8 cellular contexts compared by ENCODE assay signal in genomic region chr5:76403963-76404693, GRCh38. TPM values are rescaled to one million over a fixed set of nuclear protein-coding genes. Genes with fewer than 3 reads are reported as not detected.
DNase-seq lines count a peak whose midpoint lies in the region; ATAC-seq and TF ChIP-seq lines count a peak whose summit lies in the region.

No MANE protein-coding gene starts in this region.

- H3K36me3 ChIP-seq in osteoblast (ENCODE audit: insufficient read depth, low read length) (no peaks in the 10 kb centered on the region), thyroid gland (no peaks in the 10 kb centered on the region), SJCRH30 (no peaks in the 10 kb centered on the region)

- intact Hi-C loops in thyroid gland (cut with DNase I), result loop anchor here (10.0 kb wide), 1 partner anchor 131 kb away; no protein-coding TSS in a partner anchor

- TF ChIP-seq POLR2A in thyroid gland (IDR thresholded peaks at IDR 0.05), result peak in 1 of 2 donors; percentile 19

- ATAC-seq in GM19043 (IDR thresholded peaks at IDR 0.05; ENCODE audit: low read depth, unreplicated experiment) (peak; percentile 17), HG03571 (IDR thresholded peaks at IDR 0.05; ENCODE audit: unreplicated experiment) (peak; percentile 17)

- H3K9me3 ChIP-seq in osteoblast (ENCODE audit: low read depth, low read length) (no peaks in the 10 kb centered on the region), thyroid gland (no peaks in the 10 kb centered on the region), SJCRH30 (replicated peaks) (no peaks in the 10 kb centered on the region)

- peak overlapping the region; percentile 82 for H3K4me2 ChIP-seq in osteoblast (ENCODE audit: insufficient read depth, low read length)

- no peaks in the 10 kb centered on the region for H3K4me1 ChIP-seq in osteoblast (ENCODE audit: insufficient read depth, low read length)
- peaks cover 19 to 41% of the 10 kb centered on the region in 2 donors for H3K4me1 ChIP-seq in thyroid gland
- no peaks in the 10 kb centered on the region for H3K4me1 ChIP-seq in SJCRH30

- DNase-seq in activated CD4-positive, alpha-beta T cell treated with anti-CD3 and anti-CD28 coated beads, Interleukin-2, amount 50 U/mL, for 4 hours, result peak; percentile 63 to 65
- no peak for DNase-seq in epithelial cell of proximal tubule (ENCODE audit: low read depth)
- no peak for DNase-seq in osteoblast (ENCODE audit: insufficient read length, low spot score, missing footprints)
- peak; percentile 84 to 87 for DNase-seq in thyroid gland
- no peak for DNase-seq in kidney tubule cell (ENCODE audit: low spot score)
- no peak for DNase-seq in SJCRH30

- TF ChIP-seq CTCF in epithelial cell of proximal tubule (conservative IDR thresholded peaks at IDR 0.05; ENCODE audit: low read depth, low read length) (no peak), osteoblast (IDR thresholded peaks at IDR 0.05; ENCODE audit: extremely low read depth, low read depth, low read length) (no peak), thyroid gland (IDR thresholded peaks at IDR 0.05) (peak in 1 of 6 experiments; percentile 51)

- H2AFZ ChIP-seq in osteoblast (ENCODE audit: low read length), result no peak overlapping the region

- H3K27ac ChIP-seq in osteoblast (ENCODE audit: low read depth, low read length), result no peak overlapping the region
- H3K27ac ChIP-seq in thyroid gland, result peak overlapping the region; percentile 78 to 86 (median 85)
- no peak overlapping the region for H3K27ac ChIP-seq in SJCRH30

- no peaks in the 10 kb centered on the region for H3K79me2 ChIP-seq in osteoblast (ENCODE audit: insufficient read depth, low read length)

- WGBS in thyroid gland, 2 donors, result 11 to 19% methylated on average over 16 to 20 of the region's 32 CpGs

- no peaks in the 10 kb centered on the region for H4K20me1 ChIP-seq in osteoblast (ENCODE audit: insufficient read depth, low read length)

- H3K27me3 ChIP-seq in osteoblast (ENCODE audit: insufficient read depth, low read length), result peaks cover 28% of the 10 kb centered on the region
- no peaks in the 10 kb centered on the region for H3K27me3 ChIP-seq in thyroid gland
- H3K27me3 ChIP-seq in SJCRH30, result no peaks in the 10 kb centered on the region

- H3K4me3 ChIP-seq in epithelial cell of proximal tubule (ENCODE audit: low read depth, low read length) (peak overlapping the region; percentile 63), osteoblast (ENCODE audit: insufficient read depth, low read length) (no peak overlapping the region), thyroid gland (replicated peaks in 1 of 3) (peak overlapping the region; percentile 48 to 75 (median 62)), SJCRH30 (no peak overlapping the region)

RNA-seq across cellular contexts. Expression of gene IQGAP2, which starts 1.0 kb away (rescaled TPM):
- 0.80 and 1.3 TPM in 2 replicates for total RNA-seq in epithelial cell of proximal tubule
- 0.29 and 0.36 TPM in 2 replicates for total RNA-seq in osteoblast
- total RNA-seq in thyroid gland, result 10 to 100 TPM; 55.1 to 85.5 (median 64.0) TPM
- 8.5 and 11.4 TPM in 2 replicates for total RNA-seq in SJCRH30 (2014; rRNA removed; shearing (Covaris generic))

Comparison
In these comparisons a context has a peak if more than half of its experiments do, and no peak if none do; other contexts are left out.
1. DNase-seq: peak in activated CD4-positive, alpha-beta T cell treated with anti-CD3 and anti-CD28 coated beads, Interleukin-2, amount 50 U/mL, for 4 hours (2 of 2) and thyroid gland (2 of 2); none in epithelial cell of proximal tubule (single experiment), osteoblast (single experiment), kidney tubule cell (single experiment) and SJCRH30 (0 of 2).
2. H3K4me3 ChIP-seq: peak in epithelial cell of proximal tubule (single experiment) and thyroid gland (3 of 3); none in osteoblast (single experiment) and SJCRH30 (single experiment).
3. H3K27ac ChIP-seq: peak in thyroid gland (3 of 3); none in osteoblast (single experiment) and SJCRH30 (single experiment).